20 cellular contexts compared by ENCODE assay signal in genomic region chr17:20302191-20302917, GRCh38.
DNase-seq lines count a peak whose midpoint lies in the region; ATAC-seq and TF ChIP-seq lines count a peak whose summit lies in the region.
"Had no signal": no experiment of that assay in that cellular context is flagged by ENCODE, and none has a peak within 500 bp of the region (broad histone marks: within the 10 kb centered on the region; RNA-seq: fewer than 3 reads in every experiment).

No MANE protein-coding gene starts in this region.

- no peak overlapping the region for H3K9ac ChIP-seq in neural progenitor cell

- H3K27ac ChIP-seq in neural progenitor cell, result no peak overlapping the region
- no peak overlapping the region for H3K27ac ChIP-seq in testis
- H3K27ac ChIP-seq: epithelial cell of prostate, Peyer's patch, VCaP had no signal

- peak overlapping the region; percentile 87 for H3K27ac Mint-ChIP-seq in neural progenitor cell
- H3K27ac Mint-ChIP-seq in effector memory CD8-positive, alpha-beta T cell, result no peak overlapping the region
- H3K27ac Mint-ChIP-seq: activated CD8-positive, alpha-beta T cell treated with anti-CD3 and anti-CD28 coated beads, Interleukin-2, amount 10 ng/mL, durations not matched to agents 7 days and 5 days; activated T-helper 1 cell treated with anti-CD3 and anti-CD28 coated beads, Interleukin-12 subunit alpha, Interleukin-12 subunit beta, Interleukin-2, Interleukin-4 antibody, amounts not matched to agents 30 ng/mL and 10 ng/mL and 1 ng/mL, durations not matched to agents 14 hours and 24 hours and 36 hours; natural killer cell treated with Interleukin-12 subunit alpha and Interleukin-12 subunit beta and Interleukin-15 and Interleukin-18, amount 100 ng/mL, for 72 hours had no signal

- no peaks in the 10 kb centered on the region for H3F3A ChIP-seq in neural progenitor cell (ENCODE audit: low read depth)

- no peaks in the 10 kb centered on the region for H3K79me2 ChIP-seq in neural progenitor cell (ENCODE audit: low read depth)

- no peak overlapping the region for H3K4me3 Mint-ChIP-seq in neural progenitor cell
- no peak overlapping the region for H3K4me3 Mint-ChIP-seq in effector memory CD8-positive, alpha-beta T cell
- H3K4me3 Mint-ChIP-seq: activated CD8-positive, alpha-beta T cell treated with anti-CD3 and anti-CD28 coated beads, Interleukin-2, amount 10 ng/mL, durations not matched to agents 7 days and 5 days; activated T-helper 1 cell treated with anti-CD3 and anti-CD28 coated beads, Interleukin-12 subunit alpha, Interleukin-12 subunit beta, Interleukin-2, Interleukin-4 antibody, amounts not matched to agents 30 ng/mL and 10 ng/mL and 1 ng/mL, durations not matched to agents 14 hours and 24 hours and 36 hours; natural killer cell treated with Interleukin-12 subunit alpha and Interleukin-12 subunit beta and Interleukin-15 and Interleukin-18, amount 100 ng/mL, for 72 hours had no signal

- H3K4me2 ChIP-seq in neural progenitor cell, result no peak overlapping the region

- WGBS in testis, 2 donors, result 71 to 72% methylated on average over 6 to 10 of the region's 10 CpGs

- H3K4me1 Mint-ChIP-seq in neural progenitor cell, result peaks cover 22% of the 10 kb centered on the region
- H3K4me1 Mint-ChIP-seq in effector memory CD8-positive, alpha-beta T cell (ENCODE audit: low read depth in 2 of 2), result no peaks in the 10 kb centered on the region

- H3K9me3 Mint-ChIP-seq in neural progenitor cell, result peaks cover 23% of the 10 kb centered on the region
- peaks cover 3 to 9% of the 10 kb centered on the region in 2 donors for H3K9me3 Mint-ChIP-seq in effector memory CD8-positive, alpha-beta T cell

- TF ChIP-seq CTCF in neural progenitor cell (IDR thresholded peaks at IDR 0.05) (no peak), testis (IDR thresholded peaks at IDR 0.05) (no peak)

- peaks cover 34% of the 10 kb centered on the region for H3K36me3 Mint-ChIP-seq in neural progenitor cell
- peaks cover 3% of the 10 kb centered on the region for H3K36me3 Mint-ChIP-seq in effector memory CD8-positive, alpha-beta T cell (ENCODE audit: insufficient read depth)

- H3K9me3 ChIP-seq in neural progenitor cell (ENCODE audit: low read depth) (peaks cover 7% of the 10 kb centered on the region), testis (no peaks in the 10 kb centered on the region)

- no peaks in the 10 kb centered on the region for H3K27me3 Mint-ChIP-seq in neural progenitor cell (ENCODE audit: insufficient read depth, low read depth)
- peaks cover 0 to 5% of the 10 kb centered on the region in 2 donors for H3K27me3 Mint-ChIP-seq in effector memory CD8-positive, alpha-beta T cell
- H3K27me3 Mint-ChIP-seq: natural killer cell treated with Interleukin-12 subunit alpha and Interleukin-12 subunit beta and Interleukin-15 and Interleukin-18, amount 100 ng/mL, for 72 hours had no signal

- H3K27me3 ChIP-seq in neural progenitor cell (no peaks in the 10 kb centered on the region), testis (no peaks in the 10 kb centered on the region)
- H3K27me3 ChIP-seq: Peyer's patch had no signal

- no peak overlapping the region for H2AFZ ChIP-seq in neural progenitor cell (replicated peaks)

- DNase-seq in COR-L47 (lab: John Stamatoyannopoulos, UW) (peak; percentile 55), NCI-H446 (lab: John Stamatoyannopoulos, UW) (peak; percentile 4 to 54), brain pericyte (ENCODE audit: low read depth, low spot score) (peak; percentile 6), neural progenitor cell (ENCODE audit: low spot score) (no peak), testis (no peak), T-helper 9 cell (no peak)
- DNase-seq in effector memory CD8-positive, alpha-beta T cell, result no peak
- no peak for DNase-seq in activated naive CD4-positive, alpha-beta T cell (lab: John Stamatoyannopoulos, UW)
- DNase-seq: activated CD8-positive, alpha-beta T cell treated with anti-CD3 and anti-CD28 coated beads, Interleukin-2, amount 10 ng/mL, durations not matched to agents 7 days and 5 days; NCI-H1930; NCI-H526; Peyer's patch; stimulated activated CD4-positive, alpha-beta T cell treated with anti-CD3 and anti-CD28 coated beads, Interleukin-15, amount 100 ng/mL, for 24 hours; stimulated activated naive CD8-positive, alpha-beta T cell treated with anti-CD3 and anti-CD28 coated beads, Interleukin-15, Interleukin-2, amounts not matched to agents 100 U/mL and 50 U/mL, for 24 hours had no signal

- no peak for TF ChIP-seq POLR2A in testis (IDR thresholded peaks at IDR 0.05)

- intact Hi-C loops in testis (cut with DNase I; ENCODE audit: low total_unique reads), result no loop called here

- H3K4me3 ChIP-seq in neural progenitor cell, result no peak overlapping the region
- H3K4me3 ChIP-seq in testis, result no peak overlapping the region
- H3K4me3 ChIP-seq: coronary artery, lung, Peyer's patch had no signal

- H3K36me3 ChIP-seq in neural progenitor cell (peaks cover 18% of the 10 kb centered on the region), testis (ENCODE audit: low read depth, missing control alignments) (no peaks in the 10 kb centered on the region)

- no peak for ATAC-seq in effector memory CD8-positive, alpha-beta T cell (replicated peaks)
- ATAC-seq: activated CD8-positive, alpha-beta T cell treated with anti-CD3 and anti-CD28 coated beads, Interleukin-2, amount 10 ng/mL, durations not matched to agents 7 days and 5 days; natural killer cell treated with Interleukin-12 subunit alpha and Interleukin-12 subunit beta and Interleukin-15 and Interleukin-18, amount 100 ng/mL, for 72 hours; stimulated activated naive CD8-positive, alpha-beta T cell treated with anti-CD3 and anti-CD28 coated beads, Interleukin-15, Interleukin-2, amounts not matched to agents 100 U/mL and 50 U/mL, for 24 hours had no signal

- H4K20me1 ChIP-seq in neural progenitor cell (ENCODE audit: low read depth), result no peaks in the 10 kb centered on the region

- H3K4me1 ChIP-seq in neural progenitor cell (no peaks in the 10 kb centered on the region), testis (peaks cover 5% of the 10 kb centered on the region)
- H3K4me1 ChIP-seq: Peyer's patch had no signal

Comparison
In these comparisons a context has a peak if more than half of its experiments do, and no peak if none do; other contexts are left out.
1. DNase-seq: peak in COR-L47 (single experiment), NCI-H446 (2 of 2) and brain pericyte (single experiment); none in neural progenitor cell (single experiment), effector memory CD8-positive, alpha-beta T cell (0 of 3), activated naive CD4-positive, alpha-beta T cell (0 of 4), testis (single experiment) and T-helper 9 cell (single experiment).